Comparison of ENCODE assay signal across 14 cellular contexts in genomic region chr20:54103762-54104600, GRCh38. TPM values are rescaled to one million over a fixed set of nuclear protein-coding genes. Genes with fewer than 3 reads are reported as not detected.
DNase-seq lines count a peak whose midpoint lies in the region; ATAC-seq and TF ChIP-seq lines count a peak whose summit lies in the region.
"Had no signal": no experiment of that assay in that cellular context is flagged by ENCODE, and none has a peak within 500 bp of the region (broad histone marks: within the 10 kb centered on the region; RNA-seq: fewer than 3 reads in every experiment).

No MANE protein-coding gene starts in this region.

- H3K36me3 ChIP-seq in transverse colon = no peaks in the 10 kb centered on the region
- H3K36me3 ChIP-seq: vagina had no signal

- TF ChIP-seq CTCF in LNCAP (IDR thresholded peaks at IDR 0.05) (0 out of 2 replicates have a peak, but pooled peaks have one; percentile 4), glutamatergic neuron (IDR thresholded peaks at IDR 0.05; ENCODE audit: partially characterized antibody, unreplicated experiment) (peak; percentile 29), transverse colon (IDR thresholded peaks at IDR 0.05) (peak in 1 of 5 experiments; percentile 15)

- TF ChIP-seq EP300 in transverse colon (IDR thresholded peaks at IDR 0.05; ENCODE audit: low read depth) = no peak

- no peaks in the 10 kb centered on the region for H3K36me3 Mint-ChIP-seq in glutamatergic neuron (ENCODE audit: unreplicated experiment)
- H3K36me3 Mint-ChIP-seq: immature natural killer cell had no signal

- no peaks in the 10 kb centered on the region for H3K9me3 ChIP-seq in transverse colon
- H3K9me3 ChIP-seq: vagina had no signal

- TF ChIP-seq POLR2A in transverse colon (IDR thresholded peaks at IDR 0.05) = no peak

- no peak overlapping the region for H3K4me3 Mint-ChIP-seq in glutamatergic neuron (ENCODE audit: unreplicated experiment)
- H3K4me3 Mint-ChIP-seq: activated CD4-positive, alpha-beta T cell treated with anti-CD3 and anti-CD28 coated beads, Interleukin-2, amount 10 ng/mL, durations not matched to agents 7 days and 5 days; effector memory CD8-positive, alpha-beta T cell; immature natural killer cell had no signal

- no peak overlapping the region for H3K27ac Mint-ChIP-seq in glutamatergic neuron (ENCODE audit: unreplicated experiment)
- H3K27ac Mint-ChIP-seq: activated CD4-positive, alpha-beta T cell treated with anti-CD3 and anti-CD28 coated beads, Interleukin-2, amount 10 ng/mL, durations not matched to agents 7 days and 5 days; immature natural killer cell had no signal

- DNase-seq in glutamatergic neuron = no peak
- DNase-seq in transverse colon = peak; percentile 15
- DNase-seq in dermis blood vessel endothelial cell = no peak
- DNase-seq: NCI-H1417 treated with DMSO at 0.1 percent for 48 hours had no signal

- peaks cover 2% of the 10 kb centered on the region for H3K9me3 Mint-ChIP-seq in glutamatergic neuron (ENCODE audit: unreplicated experiment)
- H3K9me3 Mint-ChIP-seq: activated CD4-positive, alpha-beta T cell treated with anti-CD3 and anti-CD28 coated beads, Interleukin-2, amount 10 ng/mL, durations not matched to agents 7 days and 5 days; effector memory CD8-positive, alpha-beta T cell; immature natural killer cell had no signal

- intact Hi-C loops in transverse colon (cut with DNase I; ENCODE audit: low total_unique reads) = no loop called here

- no peak overlapping the region for H3K4me3 ChIP-seq in transverse colon
- H3K4me3 ChIP-seq: lung, vagina had no signal

- no peaks in the 10 kb centered on the region for H3K27me3 ChIP-seq in transverse colon
- H3K27me3 ChIP-seq: vagina had no signal

- H3K27me3 Mint-ChIP-seq in glutamatergic neuron (ENCODE audit: unreplicated experiment) = peaks cover 1% of the 10 kb centered on the region

- in situ Hi-C loops in transverse colon (cut with MboI; ENCODE audit: low pct_ligation_motif_present in 1 of 4, low pct_unique_long_range_greater_than_20kb in 1 of 4, low sequenced_read_pairs in 3 of 4) = loop anchor here (5.0 to 25.0 kb wide), 3 partner anchors 93 to 533 kb away; partner anchors contain the start of gene PFDN4 (in 1 of the 4)

- ATAC-seq in GM19395 (IDR thresholded peaks at IDR 0.05; ENCODE audit: unreplicated experiment) = peak; percentile 10
- ATAC-seq in HG03045 (IDR thresholded peaks at IDR 0.05; ENCODE audit: unreplicated experiment) = no peak
- no peak for ATAC-seq in HG03280 (IDR thresholded peaks at IDR 0.05; ENCODE audit: unreplicated experiment)

- peak overlapping the region in 2 of 4 donors; percentile 33 to 36 for H3K27ac ChIP-seq in transverse colon
- H3K27ac ChIP-seq: parathyroid adenoma, vagina had no signal

- peaks cover 0 to 23% (median 3%) of the 10 kb centered on the region in 4 donors for H3K4me1 ChIP-seq in transverse colon
- H3K4me1 ChIP-seq: parathyroid adenoma, vagina had no signal

- peaks cover 3% of the 10 kb centered on the region for H3K4me1 Mint-ChIP-seq in glutamatergic neuron (ENCODE audit: low read depth, unreplicated experiment)

- WGBS in transverse colon (ENCODE audit: low coverage in 1 of 2), 2 donors = 43 to 63% methylated on average over 6 of the region's 6 CpGs

RNA-seq across cellular contexts. Expression of gene BCAS1, which starts 33.6 kb away (rescaled TPM):
- total RNA-seq in glutamatergic neuron (ENCODE audit: unreplicated experiment) (0.32 TPM), transverse colon (100 to 1,000 TPM in 2 of 4 donors, 10 to 100 TPM in 2; 68.9 to 127 (median 89.0) TPM), dermis blood vessel endothelial cell (not detected in 2 replicates)

Comparison
In these comparisons a context has a peak if more than half of its experiments do, and no peak if none do; other contexts are left out.
1. RNA of gene BCAS1, which starts 33.6 kb away (total RNA-seq): 68.9 to 127 TPM in transverse colon; 0.32 TPM in glutamatergic neuron (single experiment) and not detected in dermis blood vessel endothelial cell; every median in the first group is over 10 times any median in the second.